In the genomic region with DNA sequence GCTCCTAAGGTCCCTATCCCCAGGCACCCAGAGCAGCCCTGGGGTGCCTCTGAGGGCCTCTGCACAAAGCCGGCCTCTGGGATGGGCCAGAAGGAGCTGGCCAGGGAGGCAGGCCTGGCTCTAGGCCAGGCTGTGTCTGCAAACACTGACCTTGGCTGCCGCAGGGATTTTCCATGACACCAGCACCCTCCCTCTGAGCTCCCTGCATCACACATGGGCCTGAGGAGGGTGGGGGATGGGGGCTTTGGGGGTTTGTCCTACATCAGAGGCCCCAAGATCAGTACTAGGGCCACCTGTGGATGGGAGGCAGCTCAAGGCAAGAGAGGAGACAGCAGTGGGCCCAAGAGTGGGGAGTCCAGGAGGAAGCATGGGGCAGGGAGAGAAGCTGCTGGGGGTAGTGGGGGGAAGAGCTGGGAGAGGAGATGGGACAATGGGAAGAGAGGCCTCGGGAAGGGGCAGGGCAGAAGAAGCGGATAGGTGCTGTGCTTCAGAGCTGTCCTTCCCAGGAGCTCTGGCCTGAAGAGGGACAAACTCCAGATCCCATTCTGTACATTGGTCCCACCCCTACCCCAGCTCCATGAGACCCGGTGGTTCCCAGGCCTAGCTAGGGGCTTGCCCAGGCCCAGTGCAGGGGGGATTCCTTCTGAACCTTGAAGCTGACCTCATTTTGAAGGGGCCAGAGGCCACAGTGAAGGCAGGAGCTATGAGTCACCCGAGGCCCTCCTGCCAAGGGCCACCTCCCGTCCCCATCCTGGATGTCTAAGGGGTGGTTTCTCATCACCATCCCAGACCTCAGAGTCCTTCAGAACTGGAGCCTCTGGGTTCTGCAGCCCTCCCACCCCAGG, we compare ENCODE assay signal across 10 cellular contexts. TPM values are rescaled to one million over a fixed set of nuclear protein-coding genes. Genes with fewer than 3 reads are reported as not detected.
A peak's percentile ranks its signal among the peaks of the same experiment; 100 is the strongest.
DNase-seq lines count a peak whose midpoint lies in the region; ATAC-seq and TF ChIP-seq lines count a peak whose summit lies in the region.
"Had no signal": no experiment of that assay in that cellular context is flagged by ENCODE, and none has a peak within 500 bp of the region (broad histone marks: within the 10 kb centered on the region; RNA-seq: fewer than 3 reads in every experiment).

No MANE protein-coding gene starts in this region.

- no peak for ATAC-seq in GM21423 (IDR thresholded peaks at IDR 0.05; ENCODE audit: unreplicated experiment)
- ATAC-seq: T-helper 17 cell had no signal

- H3K27ac ChIP-seq in colonic mucosa (peak overlapping the region; percentile 0), vagina (peak overlapping the region; percentile 58)

- peak overlapping the region in 1 of 2 donors; percentile 10 for H3K9ac ChIP-seq in colonic mucosa (ENCODE audit: low read depth in 2 of 2, low read length in 2 of 2)

- TF ChIP-seq CTCF in colonic mucosa (IDR thresholded peaks at IDR 0.05) (no peak), vagina (IDR thresholded peaks at IDR 0.05) (no peak)

- no peaks in the 10 kb centered on the region for H3K36me3 ChIP-seq in colonic mucosa
- H3K36me3 ChIP-seq in vagina, result no peaks in the 10 kb centered on the region

- intact Hi-C loops in colonic mucosa (cut with DNase I), result no loop called here
- intact Hi-C loops in vagina (cut with DNase I), result no loop called here
- intact Hi-C loops in activated CD4-positive, alpha-beta T cell treated with anti-CD3 and anti-CD28 coated beads, Interleukin-2, amount 10 ng/mL, durations not matched to agents 24 days and 14 days (cut with micrococcal nuclease), result no loop called here

- no peak overlapping the region for H3K27ac Mint-ChIP-seq in activated naive CD8-positive, alpha-beta T cell treated with anti-CD3 and anti-CD28 coated beads for 36 hours
- H3K27ac Mint-ChIP-seq in activated CD4-positive, alpha-beta T cell treated with anti-CD3 and anti-CD28 coated beads, Interleukin-2, amount 10 ng/mL, durations not matched to agents 24 days and 14 days, result no peak overlapping the region
- H3K27ac Mint-ChIP-seq: T-helper 17 cell had no signal

- H3K4me3 ChIP-seq in colonic mucosa (no peak overlapping the region), vagina (no peak overlapping the region)

- H3K9me3 ChIP-seq in colonic mucosa (no peaks in the 10 kb centered on the region), vagina (no peaks in the 10 kb centered on the region)

- H3K4me1 Mint-ChIP-seq in activated naive CD8-positive, alpha-beta T cell treated with anti-CD3 and anti-CD28 coated beads for 36 hours, result no peaks in the 10 kb centered on the region
- no peaks in the 10 kb centered on the region for H3K4me1 Mint-ChIP-seq in activated CD4-positive, alpha-beta T cell treated with anti-CD3 and anti-CD28 coated beads, Interleukin-2, amount 10 ng/mL, durations not matched to agents 24 days and 14 days

- DNase-seq in NCI-H510A treated with DMSO at 0.1 percent for 48 hours (lab: John Stamatoyannopoulos, UW), result peak; percentile 39
- DNase-seq in NCI-H510A (lab: John Stamatoyannopoulos, UW), result no peak
- DNase-seq in colonic mucosa, result peak; percentile 73
- peak; percentile 65 for DNase-seq in medulla oblongata (ENCODE audit: extremely low spot score)
- no peak for DNase-seq in vagina (ENCODE audit: extremely low spot score in 2 of 2)
- no peak for DNase-seq in activated naive CD8-positive, alpha-beta T cell treated with anti-CD3 and anti-CD28 coated beads for 36 hours
- DNase-seq in activated CD4-positive, alpha-beta T cell treated with anti-CD3 and anti-CD28 coated beads, Interleukin-2, amount 10 ng/mL, durations not matched to agents 24 days and 14 days, result no peak
- DNase-seq: AML-193, T-helper 17 cell had no signal

- TF ChIP-seq POLR2A in vagina (IDR thresholded peaks at IDR 0.05), result no peak

- H3K4me1 ChIP-seq in colonic mucosa, result peaks cover 15% of the 10 kb centered on the region
- H3K4me1 ChIP-seq in vagina, result peaks cover 25% of the 10 kb centered on the region

- no peaks in the 10 kb centered on the region for H3K36me3 Mint-ChIP-seq in activated naive CD8-positive, alpha-beta T cell treated with anti-CD3 and anti-CD28 coated beads for 36 hours
- H3K36me3 Mint-ChIP-seq in activated CD4-positive, alpha-beta T cell treated with anti-CD3 and anti-CD28 coated beads, Interleukin-2, amount 10 ng/mL, durations not matched to agents 24 days and 14 days (ENCODE audit: low read depth), result no peaks in the 10 kb centered on the region

- H3K27me3 ChIP-seq in colonic mucosa (no peaks in the 10 kb centered on the region), vagina (no peaks in the 10 kb centered on the region)

- no peaks in the 10 kb centered on the region for H3K9me3 Mint-ChIP-seq in activated naive CD8-positive, alpha-beta T cell treated with anti-CD3 and anti-CD28 coated beads for 36 hours
- H3K9me3 Mint-ChIP-seq in activated CD4-positive, alpha-beta T cell treated with anti-CD3 and anti-CD28 coated beads, Interleukin-2, amount 10 ng/mL, durations not matched to agents 24 days and 14 days, result no peaks in the 10 kb centered on the region

- H3K27me3 Mint-ChIP-seq in activated naive CD8-positive, alpha-beta T cell treated with anti-CD3 and anti-CD28 coated beads for 36 hours, result no peaks in the 10 kb centered on the region
- H3K27me3 Mint-ChIP-seq in activated CD4-positive, alpha-beta T cell treated with anti-CD3 and anti-CD28 coated beads, Interleukin-2, amount 10 ng/mL, durations not matched to agents 24 days and 14 days, result no peaks in the 10 kb centered on the region

- H3K4me3 Mint-ChIP-seq in activated naive CD8-positive, alpha-beta T cell treated with anti-CD3 and anti-CD28 coated beads for 36 hours, result no peak overlapping the region
- H3K4me3 Mint-ChIP-seq in activated CD4-positive, alpha-beta T cell treated with anti-CD3 and anti-CD28 coated beads, Interleukin-2, amount 10 ng/mL, durations not matched to agents 24 days and 14 days, result no peak overlapping the region
- H3K4me3 Mint-ChIP-seq: T-helper 17 cell had no signal

RNA-seq across cellular contexts. Expression of a gene that starts 28.0 kb away (rescaled TPM):
- total RNA-seq in colonic mucosa (1 to 10 TPM; 1.2 to 1.5 TPM), vagina (10.6 TPM)
- total RNA-seq in activated naive CD8-positive, alpha-beta T cell treated with anti-CD3 and anti-CD28 coated beads for 36 hours, result not detected
- not detected in 2 replicates for total RNA-seq in activated CD4-positive, alpha-beta T cell treated with anti-CD3 and anti-CD28 coated beads, Interleukin-2, amount 10 ng/mL, durations not matched to agents 24 days and 14 days
- total RNA-seq: T-helper 17 cell had no signal

RNA-seq across cellular contexts. Expression of a gene that starts 43.5 kb away (rescaled TPM):
- total RNA-seq in colonic mucosa (10 to 100 TPM; 24.8 to 29.1 TPM), vagina (40.8 TPM)
- 1 to 10 TPM; 6.3 TPM for total RNA-seq in activated naive CD8-positive, alpha-beta T cell treated with anti-CD3 and anti-CD28 coated beads for 36 hours
- 10.5 and 11.5 TPM in 2 replicates for total RNA-seq in activated CD4-positive, alpha-beta T cell treated with anti-CD3 and anti-CD28 coated beads, Interleukin-2, amount 10 ng/mL, durations not matched to agents 24 days and 14 days

Comparison
In these comparisons a context has a peak if more than half of its experiments do, and no peak if none do; other contexts are left out.
1. DNase-seq: peak in NCI-H510A treated with DMSO at 0.1 percent for 48 hours (single experiment), colonic mucosa (single experiment) and medulla oblongata (single experiment); none in NCI-H510A (single experiment), vagina (0 of 2), activated naive CD8-positive, alpha-beta T cell treated with anti-CD3 and anti-CD28 coated beads for 36 hours (single experiment) and activated CD4-positive, alpha-beta T cell treated with anti-CD3 and anti-CD28 coated beads, Interleukin-2, amount 10 ng/mL, durations not matched to agents 24 days and 14 days (single experiment).